Comparison of ENCODE assay signal across 9 cellular contexts in genomic region chr1:81242103-81242502, GRCh38.
"Had no signal": no experiment of that assay in that cellular context is flagged by ENCODE, and none has a peak within 500 bp of the region (broad histone marks: within the 10 kb centered on the region; RNA-seq: fewer than 3 reads in every experiment).

No MANE protein-coding gene starts in this region.

- H3K36me3 ChIP-seq: HAP-1 had no signal

- FAIRE-seq: H54, HepG2, HTR-8/SVneo had no signal

- H3K4me3 Mint-ChIP-seq: IgD-negative memory B cell had no signal

- H3K4me3 ChIP-seq: HAP-1 had no signal

- H3K9ac ChIP-seq: KMS-11 had no signal

- DNase-seq: GOT3, KBM-7 had no signal

- H3K27me3 Mint-ChIP-seq: IgD-negative memory B cell had no signal

- H3K27ac ChIP-seq: KMS-11 had no signal

- H3K4me2 ChIP-seq: KMS-11 had no signal

- H3K9me3 ChIP-seq: HAP-1 had no signal

- H3K36me3 Mint-ChIP-seq: IgD-negative memory B cell had no signal

- ATAC-seq: HCT116, HepG2 had no signal

- H3K27ac Mint-ChIP-seq: IgD-negative memory B cell had no signal

- H3K4me1 Mint-ChIP-seq: IgD-negative memory B cell had no signal
